In genomic region chr10:17019696-17020095, GRCh38 we compare ENCODE assay signal across 24 cellular contexts.
"Had no signal": no experiment of that assay in that cellular context is flagged by ENCODE, and none has a peak within 500 bp of the region (broad histone marks: within the 10 kb centered on the region; RNA-seq: fewer than 3 reads in every experiment).

No MANE protein-coding gene starts in this region.

- ATAC-seq: activated CD4-positive, CD25-positive, alpha-beta regulatory T cell treated with anti-CD3 and anti-CD28 coated beads, Interleukin-2, amount 50 U/mL, for 24 hours; activated CD8-positive, alpha-beta memory T cell treated with anti-CD3 and anti-CD28 coated beads, Interleukin-2, amount 10 ng/mL, durations not matched to agents 7 days and 5 days; activated CD8-positive, alpha-beta T cell treated with anti-CD3 and anti-CD28 coated beads for 36 hours; activated naive CD8-positive, alpha-beta T cell treated with anti-CD3 and anti-CD28 coated beads, Interleukin-2, amount 50 U/mL, for 24 hours; foreskin keratinocyte; left lobe of liver; lower lobe of right lung; natural killer cell treated with Interleukin-12 subunit alpha and Interleukin-12 subunit beta and Interleukin-15 and Interleukin-18, amount 100 ng/mL, for 72 hours; upper lobe of right lung had no signal

- H3K4me1 ChIP-seq: prostate gland had no signal

- H3K4me3 ChIP-seq: cardiac muscle cell, lower lobe of right lung, ovary, prostate gland, spleen, upper lobe of right lung had no signal

- H3K9me3 ChIP-seq: lower lobe of right lung, neutrophil, ovary, prostate gland, upper lobe of right lung had no signal

- H3K27me3 ChIP-seq: cardiac muscle cell, foreskin keratinocyte, neutrophil, ovary, spleen, upper lobe of right lung had no signal

- H3K27ac ChIP-seq: cardiac muscle cell, foreskin keratinocyte, lower lobe of right lung, neutrophil, ovary, prostate gland, spleen, upper lobe of right lung, VCaP had no signal

- DNase-seq: activated CD4-positive, alpha-beta T cell treated with anti-CD3 and anti-CD28 coated beads, Interleukin-2, amount 10 ng/mL, durations not matched to agents 7 days and 5 days; activated CD8-positive, alpha-beta memory T cell treated with anti-CD3 and anti-CD28 coated beads, Interleukin-2, amount 10 ng/mL, durations not matched to agents 7 days and 5 days; activated CD8-positive, alpha-beta T cell treated with anti-CD3 and anti-CD28 coated beads for 36 hours; activated effector memory CD4-positive, alpha-beta T cell treated with anti-CD3 and anti-CD28 coated beads, Interleukin-2, amount 50 U/mL, for 16 hours; activated naive CD4-positive, alpha-beta T cell treated with anti-CD3 and anti-CD28 coated beads, Interleukin-2, amount 50 U/mL, for 16 hours; activated naive CD8-positive, alpha-beta T cell treated with anti-CD3 and anti-CD28 coated beads, Interleukin-2, amount 50 U/mL, for 24 hours; activated T-cell treated with anti-CD3 and anti-CD28 coated beads for 4 hours; effector CD4-positive, alpha-beta T cell; foreskin keratinocyte; lower lobe of right lung; ovary; spleen; stimulated activated CD4-positive, alpha-beta T cell treated with anti-CD3 and anti-CD28 coated beads, Interleukin-4, amount 100 ng/mL, for 1 hour; stimulated activated naive CD4-positive, alpha-beta T cell treated with Interleukin-2 at 50 U/mL for 16 hours; upper lobe of right lung had no signal

- H3K27ac Mint-ChIP-seq: activated CD8-positive, alpha-beta T cell treated with anti-CD3 and anti-CD28 coated beads for 36 hours; activated naive CD8-positive, alpha-beta T cell treated with anti-CD3 and anti-CD28 coated beads, Interleukin-2, amount 50 U/mL, for 24 hours; dendritic cell treated with granulocyte-macrophage colony-stimulating factor and Interleukin-4, amounts not matched to agents 40 ng/mL and 50 ng/mL, for 4 days; T-helper 2 cell treated with Interferon-gamma antibody and Interleukin-4, amounts not matched to agents 5 μg/mL and 100 μg/mL, for 36 hours had no signal

- H3K4me3 Mint-ChIP-seq: activated CD4-positive, alpha-beta T cell treated with anti-CD3 and anti-CD28 coated beads, Interleukin-2, amount 10 ng/mL, durations not matched to agents 7 days and 5 days; activated CD8-positive, alpha-beta memory T cell treated with anti-CD3 and anti-CD28 coated beads, Interleukin-2, amount 10 ng/mL, durations not matched to agents 7 days and 5 days; activated CD8-positive, alpha-beta T cell treated with anti-CD3 and anti-CD28 coated beads for 36 hours; activated naive CD8-positive, alpha-beta T cell treated with anti-CD3 and anti-CD28 coated beads, Interleukin-2, amount 50 U/mL, for 24 hours; dendritic cell treated with granulocyte-macrophage colony-stimulating factor and Interleukin-4, amounts not matched to agents 40 ng/mL and 50 ng/mL, for 4 days; natural killer cell treated with Interleukin-12 subunit alpha and Interleukin-12 subunit beta and Interleukin-15 and Interleukin-18, amount 100 ng/mL, for 72 hours; T-helper 2 cell treated with Interferon-gamma antibody and Interleukin-4, amounts not matched to agents 5 μg/mL and 100 μg/mL, for 36 hours had no signal

- H3K27me3 Mint-ChIP-seq: activated CD4-positive, alpha-beta T cell treated with anti-CD3 and anti-CD28 coated beads, Interleukin-2, amount 10 ng/mL, durations not matched to agents 7 days and 5 days; activated CD8-positive, alpha-beta T cell treated with anti-CD3 and anti-CD28 coated beads for 36 hours; activated naive CD8-positive, alpha-beta T cell treated with anti-CD3 and anti-CD28 coated beads, Interleukin-2, amount 50 U/mL, for 24 hours; dendritic cell treated with granulocyte-macrophage colony-stimulating factor and Interleukin-4, amounts not matched to agents 40 ng/mL and 50 ng/mL, for 4 days; natural killer cell treated with Interleukin-12 subunit alpha and Interleukin-12 subunit beta and Interleukin-15 and Interleukin-18, amount 100 ng/mL, for 72 hours had no signal

- H3K36me3 ChIP-seq: cardiac muscle cell, lower lobe of right lung, neutrophil, ovary, prostate gland, spleen, upper lobe of right lung had no signal
